In the genomic region with DNA sequence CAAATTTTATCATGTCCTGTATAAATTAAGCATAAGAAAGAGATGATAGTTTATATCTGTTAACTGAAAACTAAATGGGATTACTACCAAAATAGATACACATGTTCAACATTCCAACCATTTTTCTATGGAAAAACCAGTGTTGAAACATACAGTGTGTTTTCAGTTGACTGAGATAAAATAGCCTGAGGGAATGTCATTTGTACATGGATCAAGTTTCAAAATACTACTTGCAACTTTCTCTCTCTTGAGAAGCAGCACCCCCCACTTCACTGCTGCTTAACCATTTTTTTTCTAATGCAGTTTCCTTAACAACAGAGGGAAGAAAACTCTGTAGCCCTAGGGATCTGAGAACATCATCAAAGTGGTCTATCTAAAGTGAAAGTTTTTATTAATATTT, we compare ENCODE assay signal across 13 cellular contexts.
DNase-seq lines count a peak whose midpoint lies in the region; ATAC-seq and TF ChIP-seq lines count a peak whose summit lies in the region.
"Had no signal": no experiment of that assay in that cellular context is flagged by ENCODE, and none has a peak within 500 bp of the region (broad histone marks: within the 10 kb centered on the region; RNA-seq: fewer than 3 reads in every experiment).

No MANE protein-coding gene starts in this region.

- ATAC-seq in gastroesophageal sphincter (no peak), Right ventricle myocardium inferior (no peak)
- ATAC-seq: activated naive CD4-positive, alpha-beta T cell treated with anti-CD3 and anti-CD28 coated beads, Interleukin-2, amount 50 U/mL, for 72 hours; sciatic nerve had no signal

- H3K36me3 ChIP-seq in A673 (ENCODE audit: insufficient read depth, low read length, poor library complexity, severe bottlenecking) (no peaks in the 10 kb centered on the region), gastroesophageal sphincter (peaks cover 0 to 24% of the 10 kb centered on the region in 2 donors)
- H3K36me3 ChIP-seq: BLaER1 had no signal

- TF ChIP-seq CTCF in A673 (conservative IDR thresholded peaks at IDR 0.05; ENCODE audit: low read depth, low read length) (no peak), fibroblast of villous mesenchyme (IDR thresholded peaks at IDR 0.05; ENCODE audit: insufficient read depth, low read depth, low read length) (no peak), gastroesophageal sphincter (IDR thresholded peaks at IDR 0.05) (no peak)

- CTCF ChIA-PET in A673 (lab: Charles Lee), result no interaction called here
- CTCF ChIA-PET in HEK293T (lab: Yijun Ruan, JAX), result no interaction called here

- TF ChIP-seq EP300 in gastroesophageal sphincter (IDR thresholded peaks at IDR 0.05), result no peak

- H3K4me3 ChIP-seq in A673 (ENCODE audit: low read depth, low read length, poor library complexity, severe bottlenecking), result no peak overlapping the region
- H3K4me3 ChIP-seq in fibroblast of villous mesenchyme (ENCODE audit: low read depth, low read length), result no peak overlapping the region
- H3K4me3 ChIP-seq in gastroesophageal sphincter, result no peak overlapping the region
- H3K4me3 ChIP-seq: BLaER1, thoracic aorta had no signal

- peak; percentile 68 for DNase-seq in A673 (ENCODE audit: low spot score)
- DNase-seq in HEK293T (ENCODE audit: extremely low spot score), result peak; percentile 12
- peak; percentile 76 for DNase-seq in amniotic stem cell (lab: John Stamatoyannopoulos, UW)
- DNase-seq in fibroblast of villous mesenchyme (ENCODE audit: low read depth), result peak; percentile 80
- DNase-seq in stimulated activated CD4-positive, alpha-beta T cell treated with anti-CD3 and anti-CD28 coated beads, Interleukin-4, amount 100 ng/mL, for 1 hour, result no peak
- DNase-seq in Right ventricle myocardium inferior (ENCODE audit: missing footprints), result no peak
- DNase-seq in NCI-H2227 treated with DMSO at 0.1 percent for 48 hours (lab: John Stamatoyannopoulos, UW), result no peak
- DNase-seq: effector memory CD4-positive, alpha-beta T cell had no signal

- H3K9me3 ChIP-seq in A673 (ENCODE audit: low read depth, low read length, poor library complexity, severe bottlenecking) (no peaks in the 10 kb centered on the region), gastroesophageal sphincter (no peaks in the 10 kb centered on the region)
- H3K9me3 ChIP-seq: BLaER1, thoracic aorta had no signal

- H3K27ac ChIP-seq in A673 (ENCODE audit: low read depth, low read length, poor library complexity, severe bottlenecking), result no peak overlapping the region
- no peak overlapping the region for H3K27ac ChIP-seq in gastroesophageal sphincter
- H3K27ac ChIP-seq: BLaER1 had no signal

- intact Hi-C loops in A673 (cut with micrococcal nuclease; ENCODE audit: unreplicated experiment) (loop anchor here (1.0 kb wide), 1 partner anchor 29 kb away; no protein-coding TSS in a partner anchor), Right ventricle myocardium inferior (cut with DNase I) (no loop called here)

- POLR2A ChIA-PET in A673 (lab: Charles Lee; ENCODE audit: low non-redundant PET) (no interaction called here), HEK293T (lab: Yijun Ruan, JAX) (no interaction called here)

- H3K27me3 ChIP-seq in A673 (replicated peaks; ENCODE audit: insufficient read depth, low read depth, low read length, poor library complexity) (no peaks in the 10 kb centered on the region), gastroesophageal sphincter (no peaks in the 10 kb centered on the region)
- H3K27me3 ChIP-seq: BLaER1 had no signal

- BruUV-seq in A673 (replicated peaks; lab: Mats Ljungman, UMichigan), result no TSS peak

- H3K4me1 ChIP-seq in A673 (ENCODE audit: insufficient read depth, low read length, poor library complexity, severe bottlenecking), result no peaks in the 10 kb centered on the region
- H3K4me1 ChIP-seq in gastroesophageal sphincter, result peaks cover 0 to 24% (median 0%) of the 10 kb centered on the region in 3 donors
- H3K4me1 ChIP-seq: BLaER1 had no signal

- no peak for TF ChIP-seq POLR2A in gastroesophageal sphincter (IDR thresholded peaks at IDR 0.05)

TF ChIP-seq in HEK293T, 16 proteins besides CTCF, POLR2A, EP300 and RAD21:
- no peak for TF ChIP-seq BHLHE40 (IDR thresholded peaks at IDR 0.05; ENCODE audit: borderline replicate concordance)
- no peak for TF ChIP-seq CTBP1 (IDR thresholded peaks at IDR 0.05; ENCODE audit: borderline replicate concordance)
- no peak for TF ChIP-seq ARNT (IDR thresholded peaks at IDR 0.05)
- no peak for TF ChIP-seq TARDBP (IDR thresholded peaks at IDR 0.05)
- TF ChIP-seq, protein P1, sequence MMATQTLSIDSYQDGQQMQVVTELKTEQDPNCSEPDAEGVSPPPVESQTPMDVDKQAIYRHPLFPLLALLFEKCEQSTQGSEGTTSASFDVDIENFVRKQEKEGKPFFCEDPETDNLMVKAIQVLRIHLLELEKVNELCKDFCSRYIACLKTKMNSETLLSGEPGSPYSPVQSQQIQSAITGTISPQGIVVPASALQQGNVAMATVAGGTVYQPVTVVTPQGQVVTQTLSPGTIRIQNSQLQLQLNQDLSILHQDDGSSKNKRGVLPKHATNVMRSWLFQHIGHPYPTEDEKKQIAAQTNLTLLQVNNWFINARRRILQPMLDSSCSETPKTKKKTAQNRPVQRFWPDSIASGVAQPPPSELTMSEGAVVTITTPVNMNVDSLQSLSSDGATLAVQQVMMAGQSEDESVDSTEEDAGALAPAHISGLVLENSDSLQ (IDR thresholded peaks at IDR 0.05), result no peak
TF ChIP-seq in HEK293T: peak in this region for 0.

Comparison
In these comparisons a context has a peak if more than half of its experiments do, and no peak if none do; other contexts are left out.
1. DNase-seq: peak in A673 (single experiment), HEK293T (single experiment), amniotic stem cell (single experiment) and fibroblast of villous mesenchyme (single experiment); none in stimulated activated CD4-positive, alpha-beta T cell treated with anti-CD3 and anti-CD28 coated beads, Interleukin-4, amount 100 ng/mL, for 1 hour (single experiment), Right ventricle myocardium inferior (single experiment) and NCI-H2227 treated with DMSO at 0.1 percent for 48 hours (single experiment).